ENCODE assay signal across 20 cellular contexts in the genomic region with DNA sequence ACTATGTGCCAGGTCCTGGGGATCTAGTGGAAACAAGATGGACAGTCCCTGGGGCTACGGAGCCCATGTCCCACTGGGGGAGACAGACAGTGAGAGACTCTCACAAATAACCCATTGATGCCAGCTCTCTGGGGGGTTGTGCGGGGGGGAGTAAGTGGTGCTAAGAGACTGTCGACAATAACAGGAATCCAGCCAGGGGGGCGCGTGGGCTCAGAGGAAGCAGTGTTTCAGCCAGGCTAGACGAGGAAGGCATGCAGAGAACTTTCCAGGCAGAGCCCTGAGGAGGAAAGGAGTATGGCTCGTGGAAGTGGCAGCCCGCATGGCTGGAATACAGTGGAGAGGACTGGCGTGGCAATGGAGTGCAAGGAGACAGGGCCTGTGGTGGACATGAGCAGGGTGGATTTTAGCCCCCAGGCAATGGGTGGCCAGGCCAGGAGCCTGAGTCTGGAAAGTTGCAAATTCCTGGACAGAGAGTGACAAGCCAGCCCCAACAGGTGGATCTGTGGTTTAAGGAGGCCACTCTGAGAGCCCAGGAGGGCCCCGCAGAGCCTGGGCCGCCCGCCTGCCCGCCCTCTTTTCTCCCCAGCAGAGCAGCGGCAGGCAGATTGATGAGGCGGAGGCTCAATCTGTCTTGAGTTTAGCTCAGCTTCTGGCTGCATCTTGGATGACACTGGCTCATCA. TPM values are rescaled to one million over a fixed set of nuclear protein-coding genes. Genes with fewer than 3 reads are reported as not detected.
A peak's percentile ranks its signal among the peaks of the same experiment; 100 is the strongest.
DNase-seq lines count a peak whose midpoint lies in the region; ATAC-seq, FAIRE-seq and TF ChIP-seq lines count a peak whose summit lies in the region.
"Had no signal": no experiment of that assay in that cellular context is flagged by ENCODE, and none has a peak within 500 bp of the region (broad histone marks: within the 10 kb centered on the region; RNA-seq: fewer than 3 reads in every experiment).

No MANE protein-coding gene starts in this region.

- H3K36me3 ChIP-seq in BLaER1 (no peaks in the 10 kb centered on the region), HEK293 (ENCODE audit: control insufficient read depth in 2 of 2, insufficient read depth in 1 of 2, low read length in 2 of 2) (no peaks in the 10 kb centered on the region), small intestine (ENCODE audit: control insufficient read depth in 2 of 2, insufficient read depth in 2 of 2, low read length in 2 of 2) (no peaks in the 10 kb centered on the region)
- H3K36me3 ChIP-seq: SJCRH30 had no signal

- H3K27ac Mint-ChIP-seq in neural crest cell (ENCODE audit: unreplicated experiment): peak overlapping the region; percentile 17

- H3K4me2 ChIP-seq in BLaER1: peak overlapping the region; percentile 81

- H3K4me1 ChIP-seq in BLaER1: peaks cover 100% of the 10 kb centered on the region
- H3K4me1 ChIP-seq in HEK293 (ENCODE audit: control insufficient read depth, insufficient read depth, low read length): peaks cover 4% of the 10 kb centered on the region
- H3K4me1 ChIP-seq in small intestine (ENCODE audit: control insufficient read depth in 2 of 2, insufficient read depth in 1 of 2, low read depth in 1 of 2, low read length in 1 of 2): peaks cover 0 to 4% of the 10 kb centered on the region in 2 donors

- H3K9me3 Mint-ChIP-seq in neural crest cell: no peaks in the 10 kb centered on the region
- H3K9me3 Mint-ChIP-seq: activated T-cell treated with anti-CD3 and anti-CD28 coated beads, Interleukin-2, amount 50 U/mL, for 4 hours had no signal

- POLR2A ChIA-PET in HEK293 (lab: Yijun Ruan, JAX): no interaction called here

- peaks cover 48% of the 10 kb centered on the region for H4K20me1 ChIP-seq in BLaER1

- TF ChIP-seq CTCF in HEK293 (tag by site-specific recombination; IDR thresholded peaks at IDR 0.05) (no peak), neural crest cell (conservative IDR thresholded peaks at IDR 0.05) (no peak)

- H3K36me3 Mint-ChIP-seq in neural crest cell (ENCODE audit: low read depth): no peaks in the 10 kb centered on the region

- WGBS in small intestine, 3 donors: 83 to 90% (median 87%) methylated on average over 15 of the region's 15 CpGs

- H3K9ac ChIP-seq in BLaER1: peak overlapping the region; percentile 20; the same call in 1 of the 2 replicates
- H3K9ac ChIP-seq: GM23248 had no signal

- ATAC-seq in GM18519 (IDR thresholded peaks at IDR 0.05; ENCODE audit: low FRiP score, unreplicated experiment) (no peak), GM21447 (IDR thresholded peaks at IDR 0.05; ENCODE audit: unreplicated experiment) (no peak)
- ATAC-seq: activated T-cell treated with anti-CD3 and anti-CD28 coated beads, Interleukin-2, amount 50 U/mL, for 4 hours had no signal

- H3K27me3 Mint-ChIP-seq in neural crest cell (ENCODE audit: low read depth): peaks cover 4% of the 10 kb centered on the region

- H3K4me3 ChIP-seq in BLaER1 (no peak overlapping the region), HEK293 (ENCODE audit: low read depth, low read length) (no peak overlapping the region), small intestine (ENCODE audit: low read depth in 1 of 2, low read length in 2 of 2) (no peak overlapping the region)
- H3K4me3 ChIP-seq: GM23248, lung, SJCRH30, skin epidermis had no signal

- DNase-seq in dermis blood vessel endothelial cell (peak; percentile 9), neural crest cell (ENCODE audit: low read depth, low spot score) (no peak), small intestine (no peak)
- DNase-seq: activated CD4-positive, alpha-beta T cell treated with anti-CD3 and anti-CD28 coated beads for 4 hours; activated naive CD4-positive, alpha-beta T cell treated with Interleukin-2 at 50 U/mL for 16 hours; activated T-cell treated with anti-CD3 and anti-CD28 coated beads, Interleukin-2, amount 50 U/mL, for 4 hours; cortex of kidney; GM23248; KG1; NCI-H1436 treated with DMSO at 0.1 percent for 48 hours; NCI-H526 treated with DMSO at 0.1 percent for 48 hours; stimulated activated CD4-positive, alpha-beta T cell treated with anti-CD3 and anti-CD28 coated beads, Interleukin-2, amount 100 ng/mL, for 24 hours had no signal

- H3K27ac ChIP-seq in BLaER1 (peak overlapping the region; percentile 55), HEK293 (ENCODE audit: extremely low read depth, low read depth, low read length) (no peak overlapping the region), small intestine (ENCODE audit: low read depth in 1 of 2, low read length in 1 of 2) (no peak overlapping the region)
- H3K27ac ChIP-seq: GM23248, SJCRH30, skin epidermis had no signal

- H3K27me3 ChIP-seq in BLaER1: no peaks in the 10 kb centered on the region
- H3K27me3 ChIP-seq in small intestine (ENCODE audit: control insufficient read depth in 2 of 2, insufficient read depth in 2 of 2, low read length in 2 of 2): no peaks in the 10 kb centered on the region

- H3K9me3 ChIP-seq in BLaER1 (no peaks in the 10 kb centered on the region), HEK293 (ENCODE audit: control insufficient read depth, insufficient read depth, low read depth, low read length) (no peaks in the 10 kb centered on the region), small intestine (ENCODE audit: control insufficient read depth, low read depth) (no peaks in the 10 kb centered on the region)
- H3K9me3 ChIP-seq: SJCRH30 had no signal

- peak overlapping the region; percentile 8 for H3K4me3 Mint-ChIP-seq in neural crest cell
- H3K4me3 Mint-ChIP-seq: activated T-cell treated with anti-CD3 and anti-CD28 coated beads, Interleukin-2, amount 50 U/mL, for 4 hours had no signal

- CTCF ChIA-PET in HEK293 (lab: Yijun Ruan, JAX): no interaction called here

- FAIRE-seq in small intestine (lab: Jason Lieb, UNC): no peak
- FAIRE-seq: RCC 7860 had no signal

- H3K4me1 Mint-ChIP-seq in neural crest cell: peaks cover 19% of the 10 kb centered on the region

TF ChIP-seq in HEK293, 187 proteins besides CTCF, POLR2A, EP300 and RAD21:
- TF ChIP-seq GLIS1 (tag by site-specific recombination; IDR thresholded peaks at IDR 0.05): peak; percentile 85
- peak; percentile 73 for TF ChIP-seq ZIC2 (tag by site-specific recombination; IDR thresholded peaks at IDR 0.05)
- no peak for TF ChIP-seq ZNF2 (tag by site-specific recombination; IDR thresholded peaks at IDR 0.05)
- TF ChIP-seq ZNF624 (tag by site-specific recombination; IDR thresholded peaks at IDR 0.05): no peak
- peak; percentile 73 for TF ChIP-seq SCRT2 (tag by site-specific recombination; IDR thresholded peaks at IDR 0.05)
TF ChIP-seq in HEK293: peak in this region for 3.

RNA-seq across cellular contexts. Expression of gene TCF20, which starts 40.0 kb away (rescaled TPM):
- total RNA-seq in dermis blood vessel endothelial cell: 25.7 and 29.0 TPM in 2 replicates
- 65.0 and 67.5 TPM in 2 replicates for total RNA-seq in neural crest cell
- 10 to 100 TPM in 1 of 3 donors, 1 to 10 TPM in 2; 6.2 to 20.0 (median 6.9) TPM for polyA plus RNA-seq in small intestine
